ENCODE assay signal across 8 cellular contexts in genomic region chr2:70140978-70141753, GRCh38. TPM values are rescaled to one million over a fixed set of nuclear protein-coding genes. Genes with fewer than 3 reads are reported as not detected.
DNase-seq lines count a peak whose midpoint lies in the region; ATAC-seq, FAIRE-seq and TF ChIP-seq lines count a peak whose summit lies in the region.

No MANE protein-coding gene starts in this region.

- H3K9me2 ChIP-seq in DOHH2 (replicated peaks; ENCODE audit: control insufficient read depth, low read length): no peaks in the 10 kb centered on the region

- no peak for FAIRE-seq in kidney (lab: Jason Lieb, UNC)

- peaks cover 5% of the 10 kb centered on the region; the same call in 1 of the 2 replicates for H3F3A ChIP-seq in DOHH2 (ENCODE audit: control insufficient read depth, insufficient read depth)

- peak overlapping the region; percentile 67 for H3K27ac ChIP-seq in DOHH2 (ENCODE audit: low read depth, low read length)
- peak overlapping the region; percentile 99 to 100 for H3K27ac ChIP-seq in breast epithelium
- peak overlapping the region; percentile 99 for H3K27ac ChIP-seq in kidney (ENCODE audit: low read depth in 2 of 2, low read length in 2 of 2)

- H3K79me2 ChIP-seq in DOHH2 (ENCODE audit: control insufficient read depth, low read length): peaks cover 10% of the 10 kb centered on the region

- H3K4me1 ChIP-seq in DOHH2 (ENCODE audit: control insufficient read depth, low read length): peaks cover 30% of the 10 kb centered on the region
- peaks cover 5 to 10% of the 10 kb centered on the region in 2 donors for H3K4me1 ChIP-seq in breast epithelium
- H3K4me1 ChIP-seq in kidney (ENCODE audit: control insufficient read depth in 1 of 2, insufficient read depth in 1 of 2, low read depth in 1 of 2, low read length in 2 of 2): peaks cover 15 to 19% of the 10 kb centered on the region in 2 donors

- ATAC-seq in GM21423 (IDR thresholded peaks at IDR 0.05; ENCODE audit: unreplicated experiment): peak; percentile 36

- peak; percentile 52 for TF ChIP-seq CTCF in DOHH2 (IDR thresholded peaks at IDR 0.05; ENCODE audit: low read depth, low read length, poor library complexity, severe bottlenecking)
- TF ChIP-seq CTCF in breast epithelium (IDR thresholded peaks at IDR 0.05): peak; percentile 60 to 89 (median 70)
- peak; percentile 13 for TF ChIP-seq CTCF in kidney (IDR thresholded peaks at IDR 0.05; ENCODE audit: borderline replicate concordance, extremely low read depth, insufficient read depth)

- H3K4me2 ChIP-seq in DOHH2 (ENCODE audit: low read length): peak overlapping the region; percentile 94

- intact Hi-C loops in breast epithelium (cut with DNase I; ENCODE audit: low total_unique reads): loop anchor here (5.0 kb wide), 1 partner anchor 1186 kb away; no protein-coding TSS in a partner anchor
- intact Hi-C loops in kidney (cut with DNase I): loop anchor here (10.0 kb wide), 1 partner anchor 236 kb away; no protein-coding TSS in a partner anchor

- peak overlapping the region; percentile 76 for H3K4me3 ChIP-seq in DOHH2 (ENCODE audit: low read length)
- H3K4me3 ChIP-seq in breast epithelium: peak overlapping the region; percentile 52 to 74 (median 69)
- H3K4me3 ChIP-seq in kidney (ENCODE audit: low read length in 2 of 2): peak overlapping the region; percentile 57 to 64

- H4K20me1 ChIP-seq in DOHH2 (ENCODE audit: control insufficient read depth, insufficient read depth, low read depth, low read length): no peaks in the 10 kb centered on the region

- H3K9ac ChIP-seq in kidney (ENCODE audit: low read length in 2 of 2): peak overlapping the region; percentile 69 to 98

- H3K27me3 ChIP-seq in DOHH2 (ENCODE audit: control insufficient read depth, low read length) (no peaks in the 10 kb centered on the region), breast epithelium (no peaks in the 10 kb centered on the region)

- TF ChIP-seq POLR2A in breast epithelium (IDR thresholded peaks at IDR 0.05): no peak

- H3K36me3 ChIP-seq in DOHH2 (ENCODE audit: control insufficient read depth, low read length) (no peaks in the 10 kb centered on the region), breast epithelium (no peaks in the 10 kb centered on the region), kidney (ENCODE audit: control insufficient read depth in 1 of 2, insufficient read depth in 2 of 2, low read length in 2 of 2) (no peaks in the 10 kb centered on the region)

- H3K9me3 ChIP-seq in DOHH2 (ENCODE audit: control insufficient read depth, insufficient read depth, low read length) (no peaks in the 10 kb centered on the region), breast epithelium (no peaks in the 10 kb centered on the region), kidney (ENCODE audit: control insufficient read depth in 1 of 2, low read length in 2 of 2) (no peaks in the 10 kb centered on the region)

- DNase-seq in KG1 (lab: John Stamatoyannopoulos, UW) (peak; percentile 87), SKM-1 treated with dmso at 0.1 percent for 144 hours (lab: John Stamatoyannopoulos, UW; ENCODE audit: unreplicated experiment) (peak; percentile 28), breast epithelium (ENCODE audit: low spot score in 2 of 2) (peak; percentile 80 to 91), kidney (peak; percentile 82), NCI-H187 (lab: John Stamatoyannopoulos, UW) (no peak)
- DNase-seq in stimulated activated CD4-positive, alpha-beta T cell treated with anti-CD3 and anti-CD28 coated beads, Interleukin-2, amount 100 ng/mL, for 24 hours: peak; percentile 61 to 66

RNA-seq across cellular contexts. Expression of gene C2orf42, which starts 49.7 kb away (rescaled TPM):
- total RNA-seq in breast epithelium (10 to 100 TPM; 18.7 to 30.0 (median 20.3) TPM), kidney (20.0 TPM)
- polyA plus RNA-seq in kidney (ENCODE audit: insufficient read depth, low read depth, low replicate concordance): 11.8 TPM

RNA-seq across cellular contexts. Expression of gene PCBP1, which starts 53.9 kb away (rescaled TPM):
- 100 to 1,000 TPM; 121 to 210 (median 145) TPM for total RNA-seq in breast epithelium
- total RNA-seq in kidney: 298 TPM
- 224 TPM for polyA plus RNA-seq in kidney (ENCODE audit: insufficient read depth, low read depth, low replicate concordance)

Comparison
In these comparisons a context has a peak if more than half of its experiments do, and no peak if none do; other contexts are left out.
1. CTCF ChIP-seq: peak in every context shown above with its lines; median percentile 70 in breast epithelium; 52 in DOHH2; 13 in kidney.
2. DNase-seq: peak in KG1 (single experiment), SKM-1 treated with dmso at 0.1 percent for 144 hours (single experiment), breast epithelium (2 of 2), kidney (single experiment) and stimulated activated CD4-positive, alpha-beta T cell treated with anti-CD3 and anti-CD28 coated beads, Interleukin-2, amount 100 ng/mL, for 24 hours (2 of 2); none in NCI-H187 (0 of 2).
3. Peak in every context shown above with its lines, with median percentiles within 50 percentile points of each other: H3K27ac ChIP-seq and H3K4me3 ChIP-seq.